Comparison of ENCODE assay signal across 18 cellular contexts in genomic region chr14:58599145-58599544, GRCh38.
"Had no signal": no experiment of that assay in that cellular context is flagged by ENCODE, and none has a peak within 500 bp of the region (broad histone marks: within the 10 kb centered on the region; RNA-seq: fewer than 3 reads in every experiment).

No MANE protein-coding gene starts in this region.

- H3K27ac Mint-ChIP-seq: brain, immature natural killer cell, naive B cell, neural progenitor cell had no signal

- H3K9me3 ChIP-seq: thyroid gland, upper lobe of right lung had no signal

- H3K27me3 Mint-ChIP-seq: brain, naive B cell had no signal

- H3K9me3 Mint-ChIP-seq: brain, immature natural killer cell, naive B cell, neural progenitor cell had no signal

- H3K4me2 ChIP-seq: hepatocyte, neural progenitor cell had no signal

- H3K4me3 ChIP-seq: hepatocyte, lung, neural progenitor cell, thyroid gland, upper lobe of right lung had no signal

- H2AFZ ChIP-seq: hepatocyte, neural progenitor cell had no signal

- H3K4me1 ChIP-seq: neural progenitor cell, thyroid gland, upper lobe of right lung had no signal

- H3K36me3 ChIP-seq: neural progenitor cell, thyroid gland, upper lobe of right lung, WERI-Rb-1 had no signal

- H3K4me1 Mint-ChIP-seq: brain, immature natural killer cell, naive B cell, neural progenitor cell had no signal

- H3K27ac ChIP-seq: hepatocyte, neural progenitor cell, thyroid gland, upper lobe of right lung, WERI-Rb-1 had no signal

- H3K36me3 Mint-ChIP-seq: brain, immature natural killer cell, naive B cell, neural progenitor cell had no signal

- H3K79me2 ChIP-seq: hepatocyte had no signal

- H3K27me3 ChIP-seq: hepatocyte, neural progenitor cell, thyroid gland, upper lobe of right lung had no signal

- H3K4me3 Mint-ChIP-seq: brain, immature natural killer cell, naive B cell, neural progenitor cell had no signal

- DNase-seq: activated CD4-positive, CD25-positive, alpha-beta regulatory T cell treated with anti-CD3 and anti-CD28 coated beads, Interleukin-2, amount 50 U/mL, for 72 hours; activated gamma-delta T cell; dermis blood vessel endothelial cell; effector memory CD4-positive, alpha-beta T cell; glutamatergic neuron; immature natural killer cell; naive B cell; posterior cingulate gyrus; small intestine; stimulated activated CD4-positive, alpha-beta T cell treated with anti-CD3 and anti-CD28 coated beads, Interleukin-15, amount 100 ng/mL, for 24 hours; stimulated activated CD4-positive, alpha-beta T cell treated with anti-CD3 and anti-CD28 coated beads, Interleukin-2, amount 100 ng/mL, for 48 hours; thyroid gland; upper lobe of right lung; WERI-Rb-1 had no signal

- H3K9ac ChIP-seq: neural progenitor cell had no signal
